ENCODE assay signal across 24 cellular contexts in genomic region chr10:17066801-17067200, GRCh38.
"Had no signal": no experiment of that assay in that cellular context is flagged by ENCODE, and none has a peak within 500 bp of the region (broad histone marks: within the 10 kb centered on the region; RNA-seq: fewer than 3 reads in every experiment).

No MANE protein-coding gene starts in this region.

- H3K4me1 ChIP-seq: psoas muscle had no signal

- DNase-seq: activated naive CD4-positive, alpha-beta T cell; activated naive CD8-positive, alpha-beta T cell treated with anti-CD3 and anti-CD28 coated beads, Interleukin-2, amount 10 ng/mL, durations not matched to agents 7 days and 5 days; activated T-cell treated with anti-CD3 and anti-CD28 coated beads, Interleukin-2, amount 50 U/mL, for 1 hour; amygdala; effector CD8-positive, alpha-beta T cell; glutamatergic neuron; left ventricle myocardium inferior; mammary epithelial cell; midbrain; nephron progenitor cell; pancreas; psoas muscle; right cardiac atrium; stimulated activated CD4-positive, alpha-beta T cell treated with anti-CD3 and anti-CD28 coated beads, Interleukin-12 subunit alpha, Interleukin-12 subunit beta, amount 100 ng/mL, for 4 hours; stimulated activated CD4-positive, alpha-beta T cell treated with anti-CD3 and anti-CD28 coated beads, Interleukin-1b, Interleukin-23, amount 100 ng/mL, for 48 hours; stomach; T1000 had no signal

- H3K27ac Mint-ChIP-seq: activated naive CD8-positive, alpha-beta T cell treated with anti-CD3 and anti-CD28 coated beads, Interleukin-2, amount 10 ng/mL, durations not matched to agents 7 days and 5 days; dendritic cell treated with granulocyte-macrophage colony-stimulating factor and Interleukin-4, amounts not matched to agents 40 ng/mL and 50 ng/mL, for 4 days; nephron progenitor cell; type B pancreatic cell; WTC11 had no signal

- H3K27me3 Mint-ChIP-seq: activated naive CD8-positive, alpha-beta T cell treated with anti-CD3 and anti-CD28 coated beads, Interleukin-2, amount 10 ng/mL, durations not matched to agents 7 days and 5 days; dendritic cell treated with granulocyte-macrophage colony-stimulating factor and Interleukin-4, amounts not matched to agents 40 ng/mL and 50 ng/mL, for 4 days; type B pancreatic cell had no signal

- H3K4me3 ChIP-seq: esophagus muscularis mucosa, hepatocyte, left ventricle myocardium inferior, pancreas, psoas muscle, stomach, vagina had no signal

- H3K27me3 ChIP-seq: esophagus muscularis mucosa, hepatocyte, pancreas, stomach, vagina had no signal

- ATAC-seq: pancreas, psoas muscle, right cardiac atrium, WTC11 had no signal

- H3K36me3 Mint-ChIP-seq: WTC11 had no signal

- H3K4me3 Mint-ChIP-seq: dendritic cell treated with granulocyte-macrophage colony-stimulating factor and Interleukin-4, amounts not matched to agents 40 ng/mL and 50 ng/mL, for 4 days; nephron progenitor cell; type B pancreatic cell; WTC11 had no signal

- H2AFZ ChIP-seq: hepatocyte had no signal

- H3K4me2 ChIP-seq: hepatocyte had no signal

- H3K79me2 ChIP-seq: hepatocyte had no signal

- H3K36me3 ChIP-seq: esophagus muscularis mucosa, left ventricle myocardium inferior, pancreas, stomach, vagina had no signal

- H3K27ac ChIP-seq: esophagus muscularis mucosa, hepatocyte, left ventricle myocardium inferior, pancreas, psoas muscle, stomach, vagina had no signal

- H3K9me3 Mint-ChIP-seq: dendritic cell treated with granulocyte-macrophage colony-stimulating factor and Interleukin-4, amounts not matched to agents 40 ng/mL and 50 ng/mL, for 4 days had no signal

- H3K9me3 ChIP-seq: esophagus muscularis mucosa, left ventricle myocardium inferior, pancreas, psoas muscle, stomach, vagina had no signal

- FAIRE-seq: frontal cortex, pancreas had no signal
